8 cellular contexts compared by ENCODE assay signal in the genomic region with DNA sequence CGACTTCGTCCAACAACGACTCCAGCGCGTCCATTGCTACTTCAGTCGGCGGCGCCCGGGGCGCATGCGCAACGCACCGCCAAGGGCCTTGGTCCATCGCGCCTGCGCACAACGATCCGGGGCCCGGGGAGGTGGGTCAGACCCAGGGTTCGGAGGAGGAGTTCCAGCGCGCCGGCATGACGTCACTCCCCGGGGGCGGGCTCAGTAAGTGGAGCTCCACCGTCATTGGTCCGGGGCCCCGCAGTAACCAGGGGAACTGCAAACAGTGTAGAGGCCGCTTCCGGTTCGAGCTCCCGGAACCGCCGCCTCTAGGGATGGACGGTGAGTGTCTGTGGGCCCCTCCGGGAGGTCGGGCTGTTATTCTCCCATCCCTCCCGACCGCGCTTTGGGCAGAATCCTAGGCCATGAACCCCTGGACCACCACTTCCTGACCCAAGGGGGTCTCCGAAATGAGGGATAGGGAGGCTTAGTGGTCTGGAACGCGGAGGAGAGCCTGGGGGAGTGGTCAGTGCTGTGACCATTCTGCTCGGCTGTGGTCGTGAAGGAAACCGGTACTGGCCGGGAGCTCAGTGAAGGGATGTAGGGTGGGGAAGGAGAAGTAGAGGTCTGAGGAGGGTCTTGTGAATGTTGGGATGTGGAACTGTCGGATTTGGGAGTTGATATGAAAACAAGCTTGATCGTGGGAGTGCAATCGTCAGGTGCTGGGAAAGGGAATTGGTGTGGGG. TPM values are rescaled to one million over a fixed set of nuclear protein-coding genes. Genes with fewer than 3 reads are reported as not detected.
DNase-seq lines count a peak whose midpoint lies in the region; ATAC-seq and TF ChIP-seq lines count a peak whose summit lies in the region.

A gene with protein sequence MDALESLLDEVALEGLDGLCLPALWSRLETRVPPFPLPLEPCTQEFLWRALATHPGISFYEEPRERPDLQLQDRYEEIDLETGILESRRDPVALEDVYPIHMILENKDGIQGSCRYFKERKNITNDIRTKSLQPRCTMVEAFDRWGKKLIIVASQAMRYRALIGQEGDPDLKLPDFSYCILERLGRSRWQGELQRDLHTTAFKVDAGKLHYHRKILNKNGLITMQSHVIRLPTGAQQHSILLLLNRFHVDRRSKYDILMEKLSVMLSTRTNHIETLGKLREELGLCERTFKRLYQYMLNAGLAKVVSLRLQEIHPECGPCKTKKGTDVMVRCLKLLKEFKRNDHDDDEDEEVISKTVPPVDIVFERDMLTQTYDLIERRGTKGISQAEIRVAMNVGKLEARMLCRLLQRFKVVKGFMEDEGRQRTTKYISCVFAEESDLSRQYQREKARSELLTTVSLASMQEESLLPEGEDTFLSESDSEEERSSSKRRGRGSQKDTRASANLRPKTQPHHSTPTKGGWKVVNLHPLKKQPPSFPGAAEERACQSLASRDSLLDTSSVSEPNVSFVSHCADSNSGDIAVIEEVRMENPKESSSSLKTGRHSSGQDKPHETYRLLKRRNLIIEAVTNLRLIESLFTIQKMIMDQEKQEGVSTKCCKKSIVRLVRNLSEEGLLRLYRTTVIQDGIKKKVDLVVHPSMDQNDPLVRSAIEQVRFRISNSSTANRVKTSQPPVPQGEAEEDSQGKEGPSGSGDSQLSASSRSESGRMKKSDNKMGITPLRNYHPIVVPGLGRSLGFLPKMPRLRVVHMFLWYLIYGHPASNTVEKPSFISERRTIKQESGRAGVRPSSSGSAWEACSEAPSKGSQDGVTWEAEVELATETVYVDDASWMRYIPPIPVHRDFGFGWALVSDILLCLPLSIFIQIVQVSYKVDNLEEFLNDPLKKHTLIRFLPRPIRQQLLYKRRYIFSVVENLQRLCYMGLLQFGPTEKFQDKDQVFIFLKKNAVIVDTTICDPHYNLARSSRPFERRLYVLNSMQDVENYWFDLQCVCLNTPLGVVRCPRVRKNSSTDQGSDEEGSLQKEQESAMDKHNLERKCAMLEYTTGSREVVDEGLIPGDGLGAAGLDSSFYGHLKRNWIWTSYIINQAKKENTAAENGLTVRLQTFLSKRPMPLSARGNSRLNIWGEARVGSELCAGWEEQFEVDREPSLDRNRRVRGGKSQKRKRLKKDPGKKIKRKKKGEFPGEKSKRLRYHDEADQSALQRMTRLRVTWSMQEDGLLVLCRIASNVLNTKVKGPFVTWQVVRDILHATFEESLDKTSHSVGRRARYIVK (N-terminal part only) (minus strand): TSS at position 57 of the 725 bp plus-strand sequence. CDS start 23 bp downstream, at position 34.
Gene KATNIP (plus strand): TSS at position 288 of the 725 bp plus-strand sequence. CDS start 27 bp downstream, at position 315.

- peak within 1 kb of the TSS; percentile 94 for H3K27ac ChIP-seq in CD8-positive, alpha-beta T cell (ENCODE audit: low read depth, low read length)

- intact Hi-C loops in CD8-positive, alpha-beta T cell (cut with DNase I, micrococcal nuclease), result loop anchor here (5.0 to 10.0 kb wide), 4 partner anchors 88 to 592 kb away; partner anchors contain the start of gene IL4R (in 1 of the 2)

- peaks cover 29% of the 10 kb centered on the region for H3K4me1 ChIP-seq in CD8-positive, alpha-beta T cell (ENCODE audit: insufficient read depth, low read length)

- POLR2A ChIA-PET in CD8-positive, alpha-beta T cell (lab: Charles Lee), result interaction anchor here (1.0 to 1.9 kb wide), 8 partner anchors 10 to 347 kb away, joined by 3 to 16 read pairs (median 4); partner anchors contain the start of gene KDM8

- peaks cover 23% of the 10 kb centered on the region for H3K36me3 Mint-ChIP-seq in CD8-positive, alpha-beta T cell

- H3K27me3 Mint-ChIP-seq in CD8-positive, alpha-beta T cell (ENCODE audit: low read depth), result no peaks in the 10 kb centered on the region

- no peak for TF ChIP-seq CTCF in CD8-positive, alpha-beta T cell (IDR thresholded peaks at IDR 0.05)

- H3K27ac Mint-ChIP-seq in CD8-positive, alpha-beta T cell, result peak within 1 kb of the TSS; percentile 94

- peaks cover 3% of the 10 kb centered on the region for H3K36me3 ChIP-seq in CD8-positive, alpha-beta T cell (ENCODE audit: insufficient read depth, low read length)

- no peaks in the 10 kb centered on the region for H3K9me3 Mint-ChIP-seq in CD8-positive, alpha-beta T cell

- no peaks in the 10 kb centered on the region for H3K9me3 ChIP-seq in CD8-positive, alpha-beta T cell (ENCODE audit: low read length)

- H3K4me1 Mint-ChIP-seq in CD8-positive, alpha-beta T cell (ENCODE audit: low read depth), result peaks cover 46% of the 10 kb centered on the region

- no peaks in the 10 kb centered on the region for H3K27me3 ChIP-seq in CD8-positive, alpha-beta T cell (ENCODE audit: insufficient read depth, low read length)

- peak; percentile 100 for ATAC-seq in CD8-positive, alpha-beta T cell
- peak; percentile 96 for ATAC-seq in GM19467 (IDR thresholded peaks at IDR 0.05; ENCODE audit: unreplicated experiment)

- peak within 1 kb of the TSS; percentile 92 for H3K4me3 Mint-ChIP-seq in CD8-positive, alpha-beta T cell

- peak; percentile 100 for DNase-seq in CD8-positive, alpha-beta T cell
- DNase-seq in HS-27A (ENCODE audit: low read depth), result peak; percentile 92
- DNase-seq in NK-92 (lab: John Stamatoyannopoulos, UW; ENCODE audit: unreplicated experiment), result peak; percentile 99
- peak; percentile 100 for DNase-seq in activated CD8-positive, alpha-beta memory T cell treated with anti-CD3 and anti-CD28 coated beads for 1 hour (ENCODE audit: extremely low read depth in 1 of 2, low read depth in 1 of 2)
- DNase-seq in effector CD4-positive, alpha-beta T cell, result peak; percentile 100
- peak; percentile 99 for DNase-seq in medulla oblongata (ENCODE audit: extremely low spot score)
- peak; percentile 100 for DNase-seq in stimulated activated CD8-positive, alpha-beta memory T cell treated with anti-CD3 and anti-CD28 coated beads, Interleukin-12 subunit alpha, Interleukin-12 subunit beta, amount 100 ng/mL, for 1 hour (ENCODE audit: low read depth)

- CTCF ChIA-PET in CD8-positive, alpha-beta T cell (lab: Charles Lee), result no interaction called here

- peak within 1 kb of the TSS; percentile 97 for H3K4me3 ChIP-seq in CD8-positive, alpha-beta T cell (ENCODE audit: low read depth, low read length)

RNA-seq across cellular contexts. Expression of the first gene that starts in this region (rescaled TPM):
- 100 to 1,000 TPM; 110 to 114 TPM for total RNA-seq in CD8-positive, alpha-beta T cell

RNA-seq across cellular contexts. Expression of gene KATNIP, which starts in this region (rescaled TPM):
- total RNA-seq in CD8-positive, alpha-beta T cell, result 10 to 100 TPM; 16.0 to 18.9 TPM

Comparison
In these comparisons a context has a peak if more than half of its experiments do, and no peak if none do; other contexts are left out.
1. Peak in every context shown above with its lines: DNase-seq, ATAC-seq, H3K4me3 ChIP-seq and H3K27ac ChIP-seq.